In genomic region chr19:54160182-54160811, GRCh38 we compare ENCODE assay signal across 1 cellular context.
TF ChIP-seq lines count a peak whose summit lies in the region.

No MANE protein-coding gene starts in this region.

TF ChIP-seq in GM12878, 131 proteins besides CTCF, POLR2A, EP300 and RAD21:
- TF ChIP-seq MTA2 (IDR thresholded peaks at IDR 0.05; ENCODE audit: low read depth) (no peak), SMAD5 (IDR thresholded peaks at IDR 0.05; ENCODE audit: low read depth) (0 out of 2 replicates have a peak, but pooled peaks have one; percentile 17), RCOR1 (conservative IDR thresholded peaks at IDR 0.05; ENCODE audit: low read depth, low read length) (no peak), DPF2 (IDR thresholded peaks at IDR 0.05) (no peak), NR2F1 (conservative IDR thresholded peaks at IDR 0.05) (peak; percentile 49; the same call in 1 of the 2 replicates), MLLT1 (IDR thresholded peaks at IDR 0.05) (0 out of 2 replicates have a peak, but pooled peaks have one; percentile 10), IRF5 (IDR thresholded peaks at IDR 0.05; ENCODE audit: borderline replicate concordance) (no peak), E2F8 (IDR thresholded peaks at IDR 0.05; ENCODE audit: low read depth, partially characterized antibody) (peak; percentile 4), NKRF (conservative IDR thresholded peaks at IDR 0.05) (0 out of 2 replicates have a peak, but pooled peaks have one; percentile 19), NR2C2 (IDR thresholded peaks at IDR 0.05; ENCODE audit: borderline replicate concordance, control insufficient read depth, insufficient read length, low read depth) (no peak), SIN3A (IDR thresholded peaks at IDR 0.05; ENCODE audit: low read depth, low read length) (peak; percentile 56; the same call in 1 of the 2 replicates)
